20 cellular contexts compared by ENCODE assay signal in genomic region chr1:47727051-47727708, GRCh38.
"Had no signal": no experiment of that assay in that cellular context is flagged by ENCODE, and none has a peak within 500 bp of the region (broad histone marks: within the 10 kb centered on the region; RNA-seq: fewer than 3 reads in every experiment).

No MANE protein-coding gene starts in this region.

- H3K27ac Mint-ChIP-seq: activated CD4-positive, alpha-beta T cell treated with anti-CD3 and anti-CD28 coated beads, Interleukin-2, amount 10 ng/mL, durations not matched to agents 7 days and 5 days; activated CD8-positive, alpha-beta T cell treated with anti-CD3 and anti-CD28 coated beads, Interleukin-2, amount 10 ng/mL, durations not matched to agents 7 days and 5 days; dendritic cell treated with granulocyte-macrophage colony-stimulating factor and Interleukin-4, amounts not matched to agents 40 ng/mL and 50 ng/mL, for 4 days; natural killer cell treated with Interleukin-12 subunit alpha and Interleukin-12 subunit beta and Interleukin-15 and Interleukin-18, amount 100 ng/mL, for 72 hours; stimulated activated effector memory CD8-positive, alpha-beta T cell treated with anti-CD3 and anti-CD28 coated beads, Interleukin-12 subunit alpha, Interleukin-12 subunit beta, amount 100 ng/mL, for 72 hours had no signal

- H3K4me1 Mint-ChIP-seq: activated CD4-positive, alpha-beta T cell treated with anti-CD3 and anti-CD28 coated beads, Interleukin-2, amount 10 ng/mL, durations not matched to agents 7 days and 5 days had no signal

- H3K4me3 ChIP-seq: esophagus squamous epithelium, lower lobe of right lung, testis had no signal

- H3K36me3 ChIP-seq: brain microvascular endothelial cell, esophagus squamous epithelium, lower lobe of right lung, neutrophil had no signal

- H3K9me3 Mint-ChIP-seq: activated CD4-positive, alpha-beta T cell treated with anti-CD3 and anti-CD28 coated beads, Interleukin-2, amount 10 ng/mL, durations not matched to agents 7 days and 5 days; central memory CD8-positive, alpha-beta T cell; dendritic cell treated with granulocyte-macrophage colony-stimulating factor and Interleukin-4, amounts not matched to agents 40 ng/mL and 50 ng/mL, for 4 days; natural killer cell treated with Interleukin-12 subunit alpha and Interleukin-12 subunit beta and Interleukin-15 and Interleukin-18, amount 100 ng/mL, for 72 hours; stimulated activated effector memory CD8-positive, alpha-beta T cell treated with anti-CD3 and anti-CD28 coated beads, Interleukin-12 subunit alpha, Interleukin-12 subunit beta, amount 100 ng/mL, for 72 hours had no signal

- H3K36me3 Mint-ChIP-seq: natural killer cell treated with Interleukin-12 subunit alpha and Interleukin-12 subunit beta and Interleukin-15 and Interleukin-18, amount 100 ng/mL, for 72 hours; stimulated activated effector memory CD8-positive, alpha-beta T cell treated with anti-CD3 and anti-CD28 coated beads, Interleukin-12 subunit alpha, Interleukin-12 subunit beta, amount 100 ng/mL, for 72 hours had no signal

- H3K27me3 ChIP-seq: testis had no signal

- H3K27ac ChIP-seq: brain microvascular endothelial cell, esophagus squamous epithelium, lower lobe of right lung, neutrophil, parathyroid adenoma, testis had no signal

- DNase-seq: activated CD4-positive, alpha-beta T cell treated with anti-CD3 and anti-CD28 coated beads, Interleukin-2, amount 10 ng/mL, durations not matched to agents 7 days and 5 days; activated CD8-positive, alpha-beta T cell treated with anti-CD3 and anti-CD28 coated beads, Interleukin-2, amount 10 ng/mL, durations not matched to agents 7 days and 5 days; activated effector memory CD4-positive, alpha-beta T cell treated with Interleukin-2 at 50 U/mL for 16 hours; activated naive CD4-positive, alpha-beta T cell treated with anti-CD3 and anti-CD28 coated beads, Interleukin-2, amount 50 U/mL, for 16 hours; activated T-cell treated with anti-CD3 and anti-CD28 coated beads, Interleukin-2, amount 50 U/mL, for 48 hours; aorta; brain microvascular endothelial cell; effector memory CD4-positive, alpha-beta T cell; esophagus squamous epithelium; left cardiac atrium; lower lobe of right lung; stimulated activated CD4-positive, alpha-beta T cell treated with anti-CD3 and anti-CD28 coated beads, Interleukin-4, amount 100 ng/mL, for 24 hours; T1000; testis had no signal

- H3K9me3 ChIP-seq: esophagus squamous epithelium, lower lobe of right lung, neutrophil, testis had no signal

- H3K4me1 ChIP-seq: parathyroid adenoma had no signal

- H3K4me3 Mint-ChIP-seq: activated CD4-positive, alpha-beta T cell treated with anti-CD3 and anti-CD28 coated beads, Interleukin-2, amount 10 ng/mL, durations not matched to agents 7 days and 5 days; activated CD8-positive, alpha-beta T cell treated with anti-CD3 and anti-CD28 coated beads, Interleukin-2, amount 10 ng/mL, durations not matched to agents 7 days and 5 days; central memory CD8-positive, alpha-beta T cell; dendritic cell treated with granulocyte-macrophage colony-stimulating factor and Interleukin-4, amounts not matched to agents 40 ng/mL and 50 ng/mL, for 4 days; natural killer cell treated with Interleukin-12 subunit alpha and Interleukin-12 subunit beta and Interleukin-15 and Interleukin-18, amount 100 ng/mL, for 72 hours had no signal
